20 cellular contexts compared by ENCODE assay signal in the genomic region with DNA sequence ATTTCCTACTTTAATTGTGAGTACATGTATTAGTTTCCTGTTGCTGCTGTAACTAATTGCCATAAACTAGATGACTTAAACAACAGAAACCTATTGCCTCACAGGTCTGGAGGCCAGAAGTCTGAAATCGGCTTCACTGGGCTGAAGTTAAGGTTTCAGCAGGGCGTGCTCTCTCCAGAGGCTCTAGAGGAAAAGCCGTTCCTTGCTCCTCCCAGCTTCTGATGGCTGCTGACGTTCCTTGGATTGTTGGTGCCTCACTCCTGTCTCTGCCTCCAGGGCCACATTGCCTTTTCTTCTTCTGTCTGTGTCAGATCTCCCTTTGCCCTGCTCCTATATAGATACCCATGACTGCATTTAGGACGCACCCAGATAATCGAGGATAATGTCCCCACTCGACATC.
DNase-seq lines count a peak whose midpoint lies in the region; ATAC-seq and TF ChIP-seq lines count a peak whose summit lies in the region.
"Had no signal": no experiment of that assay in that cellular context is flagged by ENCODE, and none has a peak within 500 bp of the region (broad histone marks: within the 10 kb centered on the region; RNA-seq: fewer than 3 reads in every experiment).

No MANE protein-coding gene starts in this region.

- TF ChIP-seq CTCF in endothelial cell (IDR thresholded peaks at IDR 0.05; ENCODE audit: unreplicated experiment): no peak
- no peak for TF ChIP-seq CTCF in nephron progenitor cell (IDR thresholded peaks at IDR 0.05)

- H3K4me3 Mint-ChIP-seq in T-helper 17 cell: peak overlapping the region; percentile 25
- peak overlapping the region; percentile 73 for H3K4me3 Mint-ChIP-seq in endothelial cell (ENCODE audit: unreplicated experiment)
- H3K4me3 Mint-ChIP-seq in nephron progenitor cell: no peak overlapping the region
- H3K4me3 Mint-ChIP-seq in activated naive CD8-positive, alpha-beta T cell treated with anti-CD3 and anti-CD28 coated beads for 36 hours: no peak overlapping the region
- H3K4me3 Mint-ChIP-seq: CD8-positive, alpha-beta T cell had no signal

- H3K27me3 Mint-ChIP-seq in T-helper 17 cell: no peaks in the 10 kb centered on the region
- H3K27me3 Mint-ChIP-seq in endothelial cell (ENCODE audit: unreplicated experiment): peaks cover 9% of the 10 kb centered on the region
- H3K27me3 Mint-ChIP-seq in nephron progenitor cell (ENCODE audit: low read depth, poor library complexity): peaks cover 4% of the 10 kb centered on the region
- H3K27me3 Mint-ChIP-seq in activated naive CD8-positive, alpha-beta T cell treated with anti-CD3 and anti-CD28 coated beads for 36 hours: no peaks in the 10 kb centered on the region

- H3K36me3 Mint-ChIP-seq in T-helper 17 cell (ENCODE audit: low read depth) (peaks cover 9% of the 10 kb centered on the region), endothelial cell (ENCODE audit: low read depth, unreplicated experiment) (peaks cover 57% of the 10 kb centered on the region), nephron progenitor cell (ENCODE audit: low read depth) (peaks cover 15% of the 10 kb centered on the region)
- H3K36me3 Mint-ChIP-seq in activated naive CD8-positive, alpha-beta T cell treated with anti-CD3 and anti-CD28 coated beads for 36 hours: peaks cover 5% of the 10 kb centered on the region

- peak; percentile 43 for DNase-seq in ELF-1 (ENCODE audit: low read depth, low spot score)
- DNase-seq in T-helper 17 cell: no peak
- DNase-seq in endothelial cell (ENCODE audit: low spot score): no peak
- DNase-seq in nephron progenitor cell: no peak
- no peak for DNase-seq in GF-D8 (lab: John Stamatoyannopoulos, UW)
- DNase-seq in AG08395 (ENCODE audit: low spot score): no peak
- no peak for DNase-seq in activated naive CD8-positive, alpha-beta T cell treated with anti-CD3 and anti-CD28 coated beads for 36 hours
- no peak for DNase-seq in activated CD4-positive, CD25-positive, alpha-beta regulatory T cell treated with anti-CD3 and anti-CD28 coated beads, Interleukin-2, amount 50 U/mL, for 72 hours
- DNase-seq: 8988T; ACHN; C1 segment of cervical spinal cord; Caco-2; CD8-positive, alpha-beta T cell; DMS153; DND-41; GDM1; GOT3; H7; HCEC 1CT had no signal

- no peaks in the 10 kb centered on the region for H3K9me3 ChIP-seq in T-helper 17 cell (ENCODE audit: control insufficient read depth, low read length, poor library complexity, severe bottlenecking)
- H3K9me3 ChIP-seq: A549, Caco-2 had no signal

- H3K4me1 Mint-ChIP-seq in T-helper 17 cell (peaks cover 9% of the 10 kb centered on the region), endothelial cell (ENCODE audit: unreplicated experiment) (peaks cover 20% of the 10 kb centered on the region), nephron progenitor cell (no peaks in the 10 kb centered on the region)
- H3K4me1 Mint-ChIP-seq in activated naive CD8-positive, alpha-beta T cell treated with anti-CD3 and anti-CD28 coated beads for 36 hours: no peaks in the 10 kb centered on the region

- peak overlapping the region; percentile 24 for H3K27ac Mint-ChIP-seq in T-helper 17 cell
- H3K27ac Mint-ChIP-seq in endothelial cell (ENCODE audit: unreplicated experiment): peak overlapping the region; percentile 76
- peak overlapping the region; percentile 3 for H3K27ac Mint-ChIP-seq in nephron progenitor cell
- H3K27ac Mint-ChIP-seq in activated naive CD8-positive, alpha-beta T cell treated with anti-CD3 and anti-CD28 coated beads for 36 hours: no peak overlapping the region
- H3K27ac Mint-ChIP-seq: CD8-positive, alpha-beta T cell had no signal

- H3K9me3 Mint-ChIP-seq in endothelial cell (ENCODE audit: unreplicated experiment) (no peaks in the 10 kb centered on the region), nephron progenitor cell (peaks cover 5% of the 10 kb centered on the region)
- H3K9me3 Mint-ChIP-seq in activated naive CD8-positive, alpha-beta T cell treated with anti-CD3 and anti-CD28 coated beads for 36 hours: peaks cover 2% of the 10 kb centered on the region
- H3K9me3 Mint-ChIP-seq: CD8-positive, alpha-beta T cell had no signal

- ATAC-seq in T-helper 17 cell: no peak
- ATAC-seq: A549; CD8-positive, alpha-beta T cell had no signal

Comparison
In these comparisons a context has a peak if more than half of its experiments do, and no peak if none do; other contexts are left out.
1. H3K4me3 Mint-ChIP-seq: peak in T-helper 17 cell (single experiment) and endothelial cell (single experiment); none in nephron progenitor cell (single experiment) and activated naive CD8-positive, alpha-beta T cell treated with anti-CD3 and anti-CD28 coated beads for 36 hours (single experiment).